Comparison of ENCODE assay signal across 20 cellular contexts in genomic region chr16:35732046-35732810, GRCh38.
DNase-seq lines count a peak whose midpoint lies in the region; TF ChIP-seq lines count a peak whose summit lies in the region.
"Had no signal": no experiment of that assay in that cellular context is flagged by ENCODE, and none has a peak within 500 bp of the region (broad histone marks: within the 10 kb centered on the region; RNA-seq: fewer than 3 reads in every experiment).

No MANE protein-coding gene starts in this region.

- TF ChIP-seq CTCF in coronary artery (IDR thresholded peaks at IDR 0.05) (no peak), osteocyte (IDR thresholded peaks at IDR 0.05) (no peak), GM10266 (IDR thresholded peaks at IDR 0.05; ENCODE audit: control insufficient read depth, insufficient read depth, low read depth, missing control alignments) (no peak)

- DNase-seq in NCI-H526 (lab: John Stamatoyannopoulos, UW) (peak; percentile 16 to 32), NCI-H526 treated with DMSO at 0.1 percent for 48 hours (lab: John Stamatoyannopoulos, UW) (no peak), coronary artery (ENCODE audit: low spot score) (peak; percentile 19), osteocyte (ENCODE audit: extremely low spot score, unreplicated experiment) (peak; percentile 60), DMS153 (lab: John Stamatoyannopoulos, UW) (no peak), GM23248 (no peak), GM10266 (ENCODE audit: extremely low spot score) (no peak)
- DNase-seq: Caco-2; CD4-positive, CD25-positive, alpha-beta regulatory T cell; CD8-positive, alpha-beta T cell; DMS79; EL; GDM1; GOT3; HFFc6 had no signal

- no peak overlapping the region for H3K27ac ChIP-seq in coronary artery
- no peak overlapping the region for H3K27ac ChIP-seq in GM23248
- H3K27ac ChIP-seq: 22Rv1, BLaER1, C4-2B had no signal

- H3K4me3 ChIP-seq in coronary artery (no peak overlapping the region), GM23248 (no peak overlapping the region)
- H3K4me3 ChIP-seq: BLaER1, HAP-1 had no signal

- H3K36me3 ChIP-seq in GM23248 (ENCODE audit: low read depth), result no peaks in the 10 kb centered on the region
- H3K36me3 ChIP-seq: BLaER1, HAP-1 had no signal

- no peaks in the 10 kb centered on the region for H3K4me1 Mint-ChIP-seq in osteocyte (ENCODE audit: unreplicated experiment)
- H3K4me1 Mint-ChIP-seq: B cell had no signal

- H3K9me2 ChIP-seq in GM23248 (ENCODE audit: insufficient read depth), result no peaks in the 10 kb centered on the region

- H3K36me3 Mint-ChIP-seq in osteocyte (ENCODE audit: unreplicated experiment), result no peaks in the 10 kb centered on the region
- H3K36me3 Mint-ChIP-seq: CD4-positive, CD25-positive, alpha-beta regulatory T cell; CD8-positive, alpha-beta T cell had no signal

- no peak overlapping the region for H3K4me3 Mint-ChIP-seq in osteocyte (ENCODE audit: unreplicated experiment)
- H3K4me3 Mint-ChIP-seq: B cell; CD4-positive, CD25-positive, alpha-beta regulatory T cell; CD8-positive, alpha-beta T cell; HFFc6 had no signal

- H3K27me3 ChIP-seq in GM23248 (replicated peaks; ENCODE audit: insufficient read depth), result no peaks in the 10 kb centered on the region
- H3K27me3 ChIP-seq: BLaER1 had no signal

- in situ Hi-C loops in GM23248 (cut with MboI), result no loop called here

- no peaks in the 10 kb centered on the region for H4K20me1 ChIP-seq in GM23248 (ENCODE audit: insufficient read depth)
- H4K20me1 ChIP-seq: BLaER1 had no signal

- no peak overlapping the region for H2AFZ ChIP-seq in GM23248

- no peak overlapping the region for H3K27ac Mint-ChIP-seq in osteocyte (ENCODE audit: unreplicated experiment)
- H3K27ac Mint-ChIP-seq: B cell; CD4-positive, CD25-positive, alpha-beta regulatory T cell; CD8-positive, alpha-beta T cell; HFFc6 had no signal

- no peaks in the 10 kb centered on the region for H3K27me3 Mint-ChIP-seq in osteocyte (ENCODE audit: unreplicated experiment)
- H3K27me3 Mint-ChIP-seq: B cell; CD4-positive, CD25-positive, alpha-beta regulatory T cell had no signal

- H3K9me3 Mint-ChIP-seq in osteocyte (ENCODE audit: unreplicated experiment), result peaks cover 70% of the 10 kb centered on the region

- H3K4me2 ChIP-seq in GM23248 (ENCODE audit: unreplicated experiment), result no peak overlapping the region
- H3K4me2 ChIP-seq: BLaER1 had no signal

- 37 to 42% methylated on average over 15 of the region's 15 CpGs for WGBS in GM23248 (ENCODE audit: low coverage in 1 of 2, low lambda C conversion rate in 2 of 2, missing lambda C conversion rate in 2 of 2), 2 experiments

- no peak overlapping the region for H3K9ac ChIP-seq in GM23248
- H3K9ac ChIP-seq: BLaER1 had no signal

- no peaks in the 10 kb centered on the region for H3K9me3 ChIP-seq in GM23248 (ENCODE audit: low read depth)
- H3K9me3 ChIP-seq: Caco-2, HAP-1 had no signal

- no peaks in the 10 kb centered on the region for H3F3A ChIP-seq in GM23248 (ENCODE audit: insufficient read depth)

- H3K79me2 ChIP-seq in GM23248 (ENCODE audit: insufficient read depth), result no peaks in the 10 kb centered on the region

- no peaks in the 10 kb centered on the region for H3K4me1 ChIP-seq in GM23248 (ENCODE audit: insufficient read depth)
- H3K4me1 ChIP-seq: BLaER1, Caco-2, HAP-1 had no signal

Comparison
In these comparisons a context has a peak if more than half of its experiments do, and no peak if none do; other contexts are left out.
1. DNase-seq: peak in NCI-H526 (2 of 2), coronary artery (single experiment) and osteocyte (single experiment); none in NCI-H526 treated with DMSO at 0.1 percent for 48 hours (single experiment), DMS153 (single experiment), GM23248 (single experiment) and GM10266 (single experiment).